In the genomic region with DNA sequence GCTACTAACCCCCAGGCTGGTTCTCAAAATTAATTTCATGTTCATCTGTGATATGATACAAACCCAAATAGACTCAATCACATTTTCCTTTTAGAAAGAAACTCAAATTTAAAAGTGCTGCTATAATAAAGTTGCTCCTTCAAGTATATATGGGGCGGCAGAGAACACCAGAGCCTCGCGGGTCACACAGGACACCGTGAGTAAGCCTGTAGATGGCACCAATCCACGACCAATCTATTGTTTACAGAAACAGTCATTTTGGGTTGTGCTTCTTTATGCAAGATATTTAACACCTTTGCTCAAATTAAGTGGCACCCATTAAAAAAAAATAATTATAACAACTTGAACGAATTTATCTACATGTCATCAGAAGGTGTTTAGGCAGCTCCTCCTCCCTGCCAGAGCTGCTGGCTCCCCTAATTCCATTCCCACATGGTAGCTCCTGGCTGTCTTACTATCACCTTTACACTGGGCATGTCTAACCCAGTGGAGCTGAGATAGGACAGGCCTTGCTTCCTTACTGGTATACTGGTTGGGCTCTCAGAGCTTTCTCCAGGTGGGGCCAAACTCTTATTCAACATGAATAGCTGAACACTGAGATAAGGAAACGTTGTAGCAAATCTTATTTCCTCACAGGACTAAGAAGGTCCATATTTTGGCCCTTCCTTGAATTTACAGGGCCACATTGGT, we compare ENCODE assay signal across 12 cellular contexts.
A peak's percentile ranks its signal among the peaks of the same experiment; 100 is the strongest.
DNase-seq lines count a peak whose midpoint lies in the region; ATAC-seq and TF ChIP-seq lines count a peak whose summit lies in the region.
"Had no signal": no experiment of that assay in that cellular context is flagged by ENCODE, and none has a peak within 500 bp of the region (broad histone marks: within the 10 kb centered on the region; RNA-seq: fewer than 3 reads in every experiment).

No MANE protein-coding gene starts in this region.

- no peaks in the 10 kb centered on the region for H3K4me1 ChIP-seq in breast epithelium
- no peaks in the 10 kb centered on the region for H3K4me1 ChIP-seq in OCI-LY3 (ENCODE audit: low read length)
- peaks cover 2% of the 10 kb centered on the region for H3K4me1 ChIP-seq in parathyroid adenoma

- no peaks in the 10 kb centered on the region for H3K36me3 ChIP-seq in breast epithelium
- no peaks in the 10 kb centered on the region for H3K36me3 ChIP-seq in OCI-LY3 (replicated peaks; ENCODE audit: low read depth, low read length)
- H3K36me3 ChIP-seq in parathyroid adenoma (ENCODE audit: control insufficient read depth, insufficient read depth, low read length): no peaks in the 10 kb centered on the region

- CTCF ChIA-PET in MCF 10A (lab: Yijun Ruan, JAX): interaction anchor here (0.9 kb wide), 1 partner anchor 24 kb away, joined by 3 read pairs; no protein-coding TSS in a partner anchor

- no peak for TF ChIP-seq POLR2A in breast epithelium (IDR thresholded peaks at IDR 0.05)

- no peaks in the 10 kb centered on the region for H3K36me3 Mint-ChIP-seq in MCF 10A (ENCODE audit: insufficient read depth, unreplicated experiment)

- H2AFZ ChIP-seq in OCI-LY3 (ENCODE audit: low read depth, low read length) (no peak overlapping the region), parathyroid adenoma (no peak overlapping the region)

- H3K4me2 ChIP-seq in OCI-LY3 (ENCODE audit: low read length) (no peak overlapping the region), parathyroid adenoma (ENCODE audit: low read length) (no peak overlapping the region)

- H4K20me1 ChIP-seq in OCI-LY3 (ENCODE audit: insufficient read depth, low read length): no peaks in the 10 kb centered on the region

- POLR2A ChIA-PET in MCF 10A (lab: Yijun Ruan, JAX): interaction anchor here (0.9 kb wide), 1 partner anchor 8 kb away, joined by 4 read pairs; no protein-coding TSS in a partner anchor

- no TSS peak for BruUV-seq in MCF 10A (replicated peaks; lab: Mats Ljungman, UMichigan)

- intact Hi-C loops in MCF 10A (cut with micrococcal nuclease) (no loop called here), breast epithelium (cut with DNase I; ENCODE audit: low total_unique reads) (no loop called here)

- H3K79me2 ChIP-seq in OCI-LY3 (ENCODE audit: low read length) (no peaks in the 10 kb centered on the region), parathyroid adenoma (no peaks in the 10 kb centered on the region)

- no peak overlapping the region for H3K4me3 Mint-ChIP-seq in MCF 10A (ENCODE audit: unreplicated experiment)

- H3K9me3 ChIP-seq in breast epithelium (no peaks in the 10 kb centered on the region), OCI-LY3 (ENCODE audit: insufficient read depth, low read length) (no peaks in the 10 kb centered on the region), parathyroid adenoma (ENCODE audit: control insufficient read depth, low read length) (no peaks in the 10 kb centered on the region)

- no peaks in the 10 kb centered on the region for H3K27me3 Mint-ChIP-seq in MCF 10A (ENCODE audit: insufficient read depth, unreplicated experiment)

- H3K27me3 ChIP-seq in breast epithelium: no peaks in the 10 kb centered on the region
- H3K27me3 ChIP-seq in OCI-LY3 (ENCODE audit: low read depth, low read length): no peaks in the 10 kb centered on the region
- H3K27me3 ChIP-seq in parathyroid adenoma (ENCODE audit: control insufficient read depth, insufficient read depth, low read length): no peaks in the 10 kb centered on the region

- no peak overlapping the region for H3K9ac ChIP-seq in OCI-LY3 (ENCODE audit: low read length)
- no peak overlapping the region for H3K9ac ChIP-seq in parathyroid adenoma

- no peak overlapping the region for H3K27ac ChIP-seq in breast epithelium
- no peak overlapping the region for H3K27ac ChIP-seq in OCI-LY3 (ENCODE audit: low read length)
- no peak overlapping the region for H3K27ac ChIP-seq in parathyroid adenoma

- no peak overlapping the region for H3K27ac Mint-ChIP-seq in MCF 10A (ENCODE audit: low read depth, unreplicated experiment)

- no peaks in the 10 kb centered on the region for H3K9me3 Mint-ChIP-seq in MCF 10A (ENCODE audit: unreplicated experiment)

- H3K4me1 Mint-ChIP-seq in MCF 10A (ENCODE audit: insufficient read depth, unreplicated experiment): no peaks in the 10 kb centered on the region

- ATAC-seq in GM21786 (IDR thresholded peaks at IDR 0.05; ENCODE audit: unreplicated experiment): no peak

- H3K4me3 ChIP-seq in breast epithelium: no peak overlapping the region
- no peak overlapping the region for H3K4me3 ChIP-seq in OCI-LY3 (ENCODE audit: low read length)
- H3K4me3 ChIP-seq in parathyroid adenoma (ENCODE audit: low read depth, low read length): no peak overlapping the region

- DNase-seq in MCF 10A (ENCODE audit: unreplicated experiment) (peak; percentile 57), breast epithelium (ENCODE audit: low spot score in 2 of 2) (no peak), dermis blood vessel endothelial cell (peak; percentile 20), NCI-H446 treated with DMSO at 0.1 percent for 48 hours (lab: John Stamatoyannopoulos, UW) (no peak), NCI-H1436 (lab: John Stamatoyannopoulos, UW) (no peak)
- DNase-seq: C1 segment of cervical spinal cord, H7, NCI-H146, NCI-H748 treated with DMSO at 0.1 percent for 48 hours had no signal

- TF ChIP-seq CTCF in MCF 10A (IDR thresholded peaks at IDR 0.05; ENCODE audit: unreplicated experiment): no peak
- no peak for TF ChIP-seq CTCF in breast epithelium (IDR thresholded peaks at IDR 0.05)
- peak; percentile 56 for TF ChIP-seq CTCF in OCI-LY3 (IDR thresholded peaks at IDR 0.05; ENCODE audit: low read depth, low read length)
- TF ChIP-seq CTCF in parathyroid adenoma (IDR thresholded peaks at IDR 0.05): peak; percentile 6

Comparison
In these comparisons a context has a peak if more than half of its experiments do, and no peak if none do; other contexts are left out.
1. DNase-seq: peak in MCF 10A (single experiment) and dermis blood vessel endothelial cell (single experiment); none in breast epithelium (0 of 2), NCI-H446 treated with DMSO at 0.1 percent for 48 hours (single experiment) and NCI-H1436 (single experiment).
2. CTCF ChIP-seq: peak in OCI-LY3 (single experiment) and parathyroid adenoma (single experiment); none in MCF 10A (single experiment) and breast epithelium (0 of 3).